9 cellular contexts compared by ENCODE assay signal in genomic region chr14:69637503-69638030, GRCh38. TPM values are rescaled to one million over a fixed set of nuclear protein-coding genes. Genes with fewer than 3 reads are reported as not detected.
DNase-seq lines count a peak whose midpoint lies in the region; ATAC-seq and TF ChIP-seq lines count a peak whose summit lies in the region.
"Had no signal": no experiment of that assay in that cellular context is flagged by ENCODE, and none has a peak within 500 bp of the region (broad histone marks: within the 10 kb centered on the region; RNA-seq: fewer than 3 reads in every experiment).

No MANE protein-coding gene starts in this region.

- intact Hi-C loops in CD8-positive, alpha-beta T cell (cut with DNase I, micrococcal nuclease): no loop called here

- H3K4me1 Mint-ChIP-seq in CD8-positive, alpha-beta T cell (ENCODE audit: low read depth): peaks cover 79% of the 10 kb centered on the region
- peaks cover 67 to 76% of the 10 kb centered on the region in 2 donors for H3K4me1 Mint-ChIP-seq in effector memory CD8-positive, alpha-beta T cell (ENCODE audit: low read depth in 2 of 2)
- peaks cover 56% of the 10 kb centered on the region for H3K4me1 Mint-ChIP-seq in neural crest cell

- no peaks in the 10 kb centered on the region for H3K9me3 ChIP-seq in CD8-positive, alpha-beta T cell (ENCODE audit: low read length)

- peak overlapping the region; percentile 90 for H3K27ac Mint-ChIP-seq in CD8-positive, alpha-beta T cell
- peak overlapping the region; percentile 90 to 94 for H3K27ac Mint-ChIP-seq in effector memory CD8-positive, alpha-beta T cell
- peak overlapping the region; percentile 91 for H3K27ac Mint-ChIP-seq in neural crest cell (ENCODE audit: unreplicated experiment)

- no peak overlapping the region for H3K4me3 ChIP-seq in CD8-positive, alpha-beta T cell (ENCODE audit: low read depth, low read length)

- no peak for ATAC-seq in CD8-positive, alpha-beta T cell
- no peak for ATAC-seq in effector memory CD8-positive, alpha-beta T cell (replicated peaks)
- ATAC-seq in GM21515 (IDR thresholded peaks at IDR 0.05; ENCODE audit: unreplicated experiment) (no peak), GM21825 (IDR thresholded peaks at IDR 0.05; ENCODE audit: unreplicated experiment) (no peak)

- POLR2A ChIA-PET in CD8-positive, alpha-beta T cell (lab: Charles Lee): interaction anchor here (0.7 to 1.0 kb wide), 2 partner anchors 11 to 68 kb away, joined by 3 to 4 read pairs; no protein-coding TSS in a partner anchor

- peaks cover 2% of the 10 kb centered on the region for H3K9me3 Mint-ChIP-seq in CD8-positive, alpha-beta T cell
- H3K9me3 Mint-ChIP-seq in effector memory CD8-positive, alpha-beta T cell: peaks cover 0 to 2% of the 10 kb centered on the region in 2 donors
- H3K9me3 Mint-ChIP-seq in neural crest cell: peaks cover 10% of the 10 kb centered on the region

- H3K27me3 ChIP-seq in CD8-positive, alpha-beta T cell (ENCODE audit: insufficient read depth, low read length): no peaks in the 10 kb centered on the region

- TF ChIP-seq CTCF in CD8-positive, alpha-beta T cell (IDR thresholded peaks at IDR 0.05): no peak
- no peak for TF ChIP-seq CTCF in neural crest cell (conservative IDR thresholded peaks at IDR 0.05)

- H3K36me3 Mint-ChIP-seq in CD8-positive, alpha-beta T cell: peaks cover 16% of the 10 kb centered on the region
- peaks cover 10% of the 10 kb centered on the region for H3K36me3 Mint-ChIP-seq in effector memory CD8-positive, alpha-beta T cell (ENCODE audit: insufficient read depth)
- H3K36me3 Mint-ChIP-seq in neural crest cell (ENCODE audit: low read depth): peaks cover 11% of the 10 kb centered on the region

- H3K27ac ChIP-seq in CD8-positive, alpha-beta T cell (ENCODE audit: low read depth, low read length): no peak overlapping the region

- no peaks in the 10 kb centered on the region for H3K27me3 Mint-ChIP-seq in CD8-positive, alpha-beta T cell (ENCODE audit: low read depth)
- H3K27me3 Mint-ChIP-seq in effector memory CD8-positive, alpha-beta T cell: no peaks in the 10 kb centered on the region
- no peaks in the 10 kb centered on the region for H3K27me3 Mint-ChIP-seq in neural crest cell (ENCODE audit: low read depth)

- peaks cover 57% of the 10 kb centered on the region for H3K4me1 ChIP-seq in CD8-positive, alpha-beta T cell (ENCODE audit: insufficient read depth, low read length)

- peak overlapping the region; percentile 59 for H3K4me3 Mint-ChIP-seq in CD8-positive, alpha-beta T cell
- H3K4me3 Mint-ChIP-seq in effector memory CD8-positive, alpha-beta T cell: peak overlapping the region; percentile 66
- H3K4me3 Mint-ChIP-seq in neural crest cell: no peak overlapping the region

- no peak for DNase-seq in CD8-positive, alpha-beta T cell
- DNase-seq in LHCN-M2 (ENCODE audit: low read depth) (peak; percentile 30), neural crest cell (ENCODE audit: low read depth, low spot score) (peak; percentile 6), 8988T (no peak)
- no peak for DNase-seq in effector memory CD8-positive, alpha-beta T cell
- DNase-seq in stimulated activated CD4-positive, alpha-beta T cell treated with anti-CD3 and anti-CD28 coated beads, Interleukin-12 subunit alpha, Interleukin-12 subunit beta, amount 100 ng/mL, for 4 hours: no peak
- DNase-seq: NCI-H1092 had no signal

- H3K36me3 ChIP-seq in CD8-positive, alpha-beta T cell (ENCODE audit: insufficient read depth, low read length): no peaks in the 10 kb centered on the region

- CTCF ChIA-PET in CD8-positive, alpha-beta T cell (lab: Charles Lee): interaction anchor here (1.0 to 1.4 kb wide), 2 partner anchors 9 to 43 kb away, joined by 3 to 4 read pairs; no protein-coding TSS in a partner anchor

RNA-seq across cellular contexts. Expression of gene SUSD6, which starts 26.2 kb away (rescaled TPM):
- 10 to 100 TPM; 86.4 to 92.2 TPM for total RNA-seq in CD8-positive, alpha-beta T cell
- total RNA-seq in LHCN-M2 (2014; rRNA removed): 4.9 and 6.8 TPM in 2 replicates
- polyA plus RNA-seq in LHCN-M2 (2012): 5.1 TPM
- 12.9 and 13.7 TPM in 2 replicates for total RNA-seq in neural crest cell

Comparison
In these comparisons a context has a peak if more than half of its experiments do, and no peak if none do; other contexts are left out.
1. DNase-seq: peak in LHCN-M2 (single experiment) and neural crest cell (single experiment); none in CD8-positive, alpha-beta T cell (0 of 7), effector memory CD8-positive, alpha-beta T cell (0 of 3), 8988T (single experiment) and stimulated activated CD4-positive, alpha-beta T cell treated with anti-CD3 and anti-CD28 coated beads, Interleukin-12 subunit alpha, Interleukin-12 subunit beta, amount 100 ng/mL, for 4 hours (single experiment).
2. Peak in every context shown above with its lines, with median percentiles within 50 percentile points of each other: H3K27ac Mint-ChIP-seq.